Comparison of ENCODE assay signal across 8 cellular contexts in the genomic region with DNA sequence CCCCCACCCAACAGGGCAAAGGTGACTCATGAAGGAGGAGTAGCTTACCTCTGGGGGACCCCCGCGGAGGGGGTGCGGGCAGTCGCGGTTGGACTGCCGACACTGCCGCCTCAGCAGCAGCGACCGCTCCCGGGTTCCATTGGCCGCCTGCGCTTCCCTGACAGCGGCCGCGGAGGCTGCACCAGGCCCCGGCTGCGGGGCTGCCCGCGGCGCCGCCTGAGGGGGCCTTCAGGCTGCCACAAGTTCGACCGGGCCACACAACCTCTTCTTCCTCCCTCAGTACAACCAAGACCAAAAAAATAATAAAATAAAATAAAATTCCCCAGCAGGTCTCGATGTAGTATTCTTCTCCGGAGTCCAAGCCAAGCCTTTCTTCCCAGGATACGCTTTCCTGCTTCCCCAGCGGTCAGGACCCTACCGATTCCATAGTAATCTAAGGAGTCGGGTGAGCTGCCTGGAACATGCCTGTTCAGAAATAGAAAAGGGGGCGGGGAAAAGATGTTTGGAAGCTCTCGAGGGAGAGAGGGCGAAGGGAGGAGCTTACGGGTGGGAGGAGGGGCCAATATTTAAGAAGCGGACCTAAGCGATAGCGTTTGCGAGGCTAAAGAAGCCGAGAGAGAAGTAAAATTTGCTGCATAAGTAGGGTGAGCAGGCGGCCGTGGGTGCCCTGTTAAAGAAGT. TPM values are rescaled to one million over a fixed set of nuclear protein-coding genes. Genes with fewer than 3 reads are reported as not detected.
A peak's percentile ranks its signal among the peaks of the same experiment; 100 is the strongest.
DNase-seq lines count a peak whose midpoint lies in the region; ATAC-seq and TF ChIP-seq lines count a peak whose summit lies in the region.

A gene (minus strand): TSS at position 194 of the 680 bp plus-strand sequence. CDS start 10,935 bp downstream, outside the sequence.

- TF ChIP-seq CTCF in HCT116 (IDR thresholded peaks at IDR 0.05 in 2 of 3, conservative IDR thresholded peaks at IDR 0.05 in 1 of 3; ENCODE audit: borderline replicate concordance in 1 of 3, insufficient read depth in 1 of 3, low read depth in 2 of 3, low read length in 2 of 3): no peak
- TF ChIP-seq CTCF in NB4 (IDR thresholded peaks at IDR 0.05; ENCODE audit: low read depth, low read length): no peak
- TF ChIP-seq CTCF in foreskin keratinocyte (conservative IDR thresholded peaks at IDR 0.05): no peak
- no peak for TF ChIP-seq CTCF in neural crest cell (conservative IDR thresholded peaks at IDR 0.05)
- TF ChIP-seq CTCF in stomach (IDR thresholded peaks at IDR 0.05): no peak

- H3K4me3 ChIP-seq in HCT116 (replicated peaks in 1 of 2; ENCODE audit: low read depth in 1 of 2, low read length in 2 of 2): peak within 1 kb of the TSS; percentile 80 to 82
- peak within 1 kb of the TSS; percentile 93 for H3K4me3 ChIP-seq in NB4 (ENCODE audit: low read depth, low read length)
- peak within 1 kb of the TSS; percentile 66 to 88 (median 86) for H3K4me3 ChIP-seq in stomach

- H3K4me1 ChIP-seq in HCT116 (ENCODE audit: control insufficient read depth in 1 of 2, insufficient read depth in 2 of 2, low read length in 2 of 2) (peaks cover 12 to 24% of the 10 kb centered on the region in 2 experiments), foreskin keratinocyte (peaks cover 13% of the 10 kb centered on the region), stomach (peaks cover 21 to 52% (median 43%) of the 10 kb centered on the region in 4 donors)

- TF ChIP-seq RAD21 in HCT116 (IDR thresholded peaks at IDR 0.05; ENCODE audit: low read depth): no peak

- peak; percentile 96 for ATAC-seq in HCT116
- ATAC-seq in foreskin keratinocyte: peak; percentile 85

- no peaks in the 10 kb centered on the region for H3K9me2 ChIP-seq in HCT116 (ENCODE audit: insufficient read depth)

- peak; percentile 68 for TF ChIP-seq POLR2A in HCT116 (IDR thresholded peaks at IDR 0.05; ENCODE audit: borderline replicate concordance, extremely low read depth, insufficient read depth, insufficient read length)
- peak; percentile 44 for TF ChIP-seq POLR2A in NB4 (IDR thresholded peaks at IDR 0.05; ENCODE audit: extremely low read depth, insufficient read length)
- no peak for TF ChIP-seq POLR2A in stomach (IDR thresholded peaks at IDR 0.05)

- TF ChIP-seq EP300 in stomach (IDR thresholded peaks at IDR 0.05): no peak

- H3K27ac Mint-ChIP-seq in neural crest cell (ENCODE audit: unreplicated experiment): peak within 1 kb of the TSS; percentile 98

- intact Hi-C loops in HCT116 (cut with micrococcal nuclease): loop anchor here (5.0 kb wide), 1 partner anchor 130 kb away; a partner anchor contains a TSS
- intact Hi-C loops in stomach (cut with DNase I; ENCODE audit: low total_unique reads): no loop called here

- no peaks in the 10 kb centered on the region for H3K27me3 ChIP-seq in HCT116 (ENCODE audit: insufficient read depth, low read length)
- H3K27me3 ChIP-seq in foreskin keratinocyte: no peaks in the 10 kb centered on the region
- no peaks in the 10 kb centered on the region for H3K27me3 ChIP-seq in stomach

- POLR2A ChIA-PET in HCT116 (lab: Charles Lee): interaction anchor here (0.5 to 2.3 kb wide), 8 partner anchors 9 to 72 kb away, joined by 3 to 18 read pairs (median 6); a partner anchor contains a TSS

- no peaks in the 10 kb centered on the region for H4K20me1 ChIP-seq in HCT116 (ENCODE audit: insufficient read depth)

- H3K9ac ChIP-seq in HCT116 (ENCODE audit: low read length): peak within 1 kb of the TSS; percentile 73

- peak; percentile 99 for DNase-seq in EL
- DNase-seq in HCT116 (ENCODE audit: low read depth, low spot score): peak; percentile 97
- DNase-seq in NB4 (ENCODE audit: low read depth): peak; percentile 97
- DNase-seq in SK-N-DZ (ENCODE audit: low spot score): peak; percentile 100
- peak; percentile 90 for DNase-seq in activated naive CD4-positive, alpha-beta T cell treated with Interleukin-2 at 50 U/mL for 16 hours
- peak; percentile 94 to 97 for DNase-seq in foreskin keratinocyte
- peak; percentile 84 for DNase-seq in neural crest cell (ENCODE audit: low read depth, low spot score)
- DNase-seq in stomach: peak; percentile 90

- H3K9me3 ChIP-seq in HCT116 (ENCODE audit: control insufficient read depth in 1 of 2, insufficient read depth in 1 of 2, low read depth in 1 of 2, low read length in 2 of 2) (no peaks in the 10 kb centered on the region), stomach (no peaks in the 10 kb centered on the region)

- no TSS peak for BruUV-seq in HCT116 (replicated peaks; lab: Mats Ljungman, UMichigan)

- no peaks in the 10 kb centered on the region for H3K27me3 Mint-ChIP-seq in neural crest cell (ENCODE audit: low read depth)

- H3K4me3 Mint-ChIP-seq in neural crest cell: peak within 1 kb of the TSS; percentile 94

- H3K9me3 Mint-ChIP-seq in neural crest cell: no peaks in the 10 kb centered on the region

- H3K4me1 Mint-ChIP-seq in neural crest cell: peaks cover 32% of the 10 kb centered on the region

- CTCF ChIA-PET in HCT116 (lab: Charles Lee): interaction anchor here (0.6 to 1.9 kb wide), 5 partner anchors 13 to 70 kb away, joined by 3 to 23 read pairs (median 3); a partner anchor contains a TSS

- H3K36me3 Mint-ChIP-seq in neural crest cell (ENCODE audit: low read depth): no peaks in the 10 kb centered on the region

- H3K27ac ChIP-seq in HCT116 (ENCODE audit: low read depth, low read length) (peak within 1 kb of the TSS; percentile 80), foreskin keratinocyte (peak within 1 kb of the TSS; percentile 95), stomach (peak within 1 kb of the TSS; percentile 83 to 98 (median 94))

- H2AFZ ChIP-seq in HCT116 (ENCODE audit: low read depth, low read length, poor library complexity, severe bottlenecking): peak within 1 kb of the TSS; percentile 90

- 0 to 1% (median 0%) methylated on average over 34 to 40 of the region's 40 CpGs for WGBS in stomach, 5 donors

- H3K79me2 ChIP-seq in HCT116 (ENCODE audit: insufficient read depth, low read length): peaks cover 14% of the 10 kb centered on the region

- peak within 1 kb of the TSS; percentile 96 for H3K4me2 ChIP-seq in HCT116 (ENCODE audit: low read length)

- no peaks in the 10 kb centered on the region; a peak in 1 of 4 replicates for H3K36me3 ChIP-seq in HCT116 (ENCODE audit: control insufficient read depth in 1 of 2, insufficient read depth in 2 of 2, low read length in 2 of 2)
- H3K36me3 ChIP-seq in stomach: peaks cover 13 to 35% (median 33%) of the 10 kb centered on the region in 4 donors

- RAD21 ChIA-PET in HCT116 (lab: Charles Lee; ENCODE audit: low non-redundant PET in 1 of 2, low total read pairs in 2 of 2, uncharacterized antibody in 2 of 2, unreplicated experiment in 2 of 2): interaction anchor here (0.6 to 1.6 kb wide), 3 partner anchors 14 to 34 kb away, joined by 3 to 6 read pairs (median 4); no protein-coding TSS in a partner anchor

TF ChIP-seq in HCT116, 20 proteins besides CTCF, POLR2A, EP300 and RAD21:
- peak; percentile 77 for TF ChIP-seq ZFX (IDR thresholded peaks at IDR 0.05)
- TF ChIP-seq YY1 (IDR thresholded peaks at IDR 0.05; ENCODE audit: extremely low read depth, insufficient replicate concordance, low read depth, low read length): peak; percentile 53
- TF ChIP-seq EGR1 (IDR thresholded peaks at IDR 0.05; ENCODE audit: low read depth): no peak
- peak; percentile 49; the same call in 1 of the 2 replicates for TF ChIP-seq POLR2AphosphoS5 (IDR thresholded peaks at IDR 0.05; ENCODE audit: low read depth, low read length)
- no peak for TF ChIP-seq CEBPB (IDR thresholded peaks at IDR 0.05; ENCODE audit: low read depth)
- no peak for TF ChIP-seq FOSL1 (IDR thresholded peaks at IDR 0.05; ENCODE audit: low read depth)

RNA-seq across cellular contexts. Expression of the gene that starts here (rescaled TPM):
- 45.1 TPM for total RNA-seq in HCT116 (2021; ENCODE audit: unreplicated experiment)
- 48.1 and 48.4 TPM in 2 replicates for polyA plus RNA-seq in HCT116 (2012)
- polyA plus RNA-seq in SK-N-DZ (2014; cell fraction: cytosol; rRNA removed): 20.2 and 33.5 TPM in 2 replicates
- polyA plus RNA-seq in SK-N-DZ (2014; cell fraction: nucleus; rRNA removed): 22.5 and 44.0 TPM in 2 replicates
- total RNA-seq in foreskin keratinocyte: 38.1 and 38.3 TPM in 2 replicates
- polyA plus RNA-seq in foreskin keratinocyte: 33.3 and 34.9 TPM in 2 replicates
- total RNA-seq in neural crest cell: 46.3 and 52.0 TPM in 2 replicates
- total RNA-seq in stomach: 100 to 1,000 TPM in 2 of 5 donors, 10 to 100 TPM in 3; 33.2 to 187 (median 62.6) TPM
- polyA plus RNA-seq in stomach: 10 to 100 TPM; 24.1 to 33.5 (median 25.3) TPM

Comparison
In these comparisons a context has a peak if more than half of its experiments do, and no peak if none do; other contexts are left out.
1. Peak in every context shown above with its lines: DNase-seq, ATAC-seq, H3K4me3 ChIP-seq and H3K27ac ChIP-seq.
2. POLR2A ChIP-seq: peak in HCT116 (single experiment) and NB4 (single experiment); none in stomach (0 of 4).